ENCODE assay signal across 9 cellular contexts in genomic region chr3:8954938-8955763, GRCh38. TPM values are rescaled to one million over a fixed set of nuclear protein-coding genes. Genes with fewer than 3 reads are reported as not detected.
DNase-seq lines count a peak whose midpoint lies in the region; ATAC-seq lines count a peak whose summit lies in the region.
"Had no signal": no experiment of that assay in that cellular context is flagged by ENCODE, and none has a peak within 500 bp of the region (broad histone marks: within the 10 kb centered on the region; RNA-seq: fewer than 3 reads in every experiment).

No MANE protein-coding gene starts in this region.

- no peak overlapping the region for H3K9ac ChIP-seq in NT2/D1 (ENCODE audit: insufficient read length, low read depth)

- intact Hi-C loops in aorta (cut with DNase I): no loop called here

- no peak overlapping the region for H3K4me3 Mint-ChIP-seq in memory B cell

- H3K4me1 Mint-ChIP-seq in memory B cell: peaks cover 18% of the 10 kb centered on the region

- H3K27ac Mint-ChIP-seq in memory B cell: peak overlapping the region; percentile 68

- no peaks in the 10 kb centered on the region for H3K27me3 Mint-ChIP-seq in memory B cell

- WGBS in aorta, 2 donors: 70 to 74% methylated on average over 4 of the region's 4 CpGs

- H3K4me1 ChIP-seq in NT2/D1 (ENCODE audit: insufficient read depth, insufficient read length) (peaks cover 3% of the 10 kb centered on the region), aorta (ENCODE audit: control insufficient read depth in 1 of 2, insufficient read depth in 2 of 2, low read length in 2 of 2) (no peaks in the 10 kb centered on the region)

- H3K9me3 ChIP-seq in NT2/D1 (ENCODE audit: insufficient read depth, low read length) (no peaks in the 10 kb centered on the region), aorta (ENCODE audit: control insufficient read depth, low read length) (no peaks in the 10 kb centered on the region)
- H3K9me3 ChIP-seq: neutrophil had no signal

- H3K27me3 ChIP-seq in NT2/D1 (ENCODE audit: insufficient read depth, insufficient read length) (no peaks in the 10 kb centered on the region), aorta (ENCODE audit: control insufficient read depth in 1 of 2, insufficient read depth in 2 of 2, low read length in 1 of 2) (no peaks in the 10 kb centered on the region)
- H3K27me3 ChIP-seq: neutrophil had no signal

- no peak overlapping the region for H3K4me3 ChIP-seq in NT2/D1 (ENCODE audit: insufficient read length, low read depth)
- H3K4me3 ChIP-seq in aorta (ENCODE audit: low read length in 2 of 2): no peak overlapping the region

- no peaks in the 10 kb centered on the region for H3K9me3 Mint-ChIP-seq in memory B cell

- H3K36me3 ChIP-seq in NT2/D1 (ENCODE audit: insufficient read depth, insufficient read length, low read length) (peaks cover 42% of the 10 kb centered on the region), aorta (ENCODE audit: control insufficient read depth in 1 of 2, insufficient read depth in 2 of 2, low read length in 1 of 2) (no peaks in the 10 kb centered on the region)

- H3K36me3 Mint-ChIP-seq in memory B cell: peaks cover 11% of the 10 kb centered on the region

- ATAC-seq in GM18508 (IDR thresholded peaks at IDR 0.05; ENCODE audit: insufficient read depth, unreplicated experiment): peak; percentile 43
- peak; percentile 87 for ATAC-seq in HG02678 (IDR thresholded peaks at IDR 0.05; ENCODE audit: unreplicated experiment)
- ATAC-seq in memory B cell (ENCODE audit: low read depth): peak; percentile 92
- ATAC-seq in aorta (ENCODE audit: low FRiP score): no peak

- peak; percentile 46 for DNase-seq in NT2/D1 (ENCODE audit: low read depth, low spot score)
- DNase-seq in memory B cell (ENCODE audit: low spot score in 2 of 2): peak in 1 of 2 donors; percentile 8
- DNase-seq in aorta: no peak
- no peak for DNase-seq in inferior parietal cortex (ENCODE audit: extremely low spot score)
- DNase-seq in activated CD4-positive, CD25-positive, alpha-beta regulatory T cell (lab: John Stamatoyannopoulos, UW): no peak
- no peak for DNase-seq in SW480 (ENCODE audit: low spot score)

- no peak overlapping the region for H3K27ac ChIP-seq in aorta (ENCODE audit: low read depth in 1 of 2, low read length in 2 of 2)
- H3K27ac ChIP-seq: neutrophil had no signal

RNA-seq across cellular contexts. Expression of gene RAD18, which starts 8.1 kb away (rescaled TPM):
- 10 to 100 TPM in 1 of 2 donors, 1 to 10 TPM in 1; 7.1 to 12.1 TPM for total RNA-seq in aorta
- polyA plus RNA-seq in aorta: 1 to 10 TPM; 2.5 to 2.9 TPM
